ENCODE assay signal across 8 cellular contexts in the genomic region with DNA sequence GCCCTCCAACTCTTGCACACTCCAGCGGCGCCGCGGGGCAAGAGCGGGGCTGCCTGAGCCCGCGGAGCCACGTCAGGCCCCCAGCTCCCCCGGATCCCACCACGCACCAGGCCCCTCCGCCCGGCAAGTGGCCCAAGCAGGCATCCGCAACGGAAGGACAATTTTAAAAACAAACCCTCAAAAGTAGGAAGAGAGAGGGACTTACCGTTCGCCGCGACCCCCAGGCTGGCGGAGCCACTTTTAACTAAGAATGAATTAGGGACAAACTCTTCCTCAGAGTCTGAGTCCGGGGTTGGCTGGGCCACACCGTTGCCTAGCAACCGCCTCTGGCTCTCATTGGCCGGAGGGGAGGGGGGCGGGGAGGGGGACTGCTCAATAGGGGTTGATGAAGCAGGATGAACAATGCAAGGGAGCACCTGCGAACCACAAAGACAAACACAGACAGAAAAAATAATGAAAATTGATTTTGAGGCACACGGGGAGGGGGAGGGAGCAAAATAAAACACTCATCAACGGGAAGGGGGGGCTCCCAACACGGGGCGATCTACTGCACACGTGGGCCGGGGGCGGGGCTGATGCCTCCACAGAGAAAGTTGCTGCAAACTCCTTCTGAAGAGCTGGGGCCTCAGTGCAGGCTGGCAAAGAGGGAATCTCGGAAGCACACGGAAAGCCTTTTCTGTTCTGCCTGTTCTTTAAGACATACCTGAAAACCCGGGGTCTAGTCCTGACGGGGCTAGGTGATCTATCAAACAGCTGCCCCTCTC.
DNase-seq lines count a peak whose midpoint lies in the region; ATAC-seq and TF ChIP-seq lines count a peak whose summit lies in the region.
"Had no signal": no experiment of that assay in that cellular context is flagged by ENCODE, and none has a peak within 500 bp of the region (broad histone marks: within the 10 kb centered on the region; RNA-seq: fewer than 3 reads in every experiment).

No MANE protein-coding gene starts in this region.

- H2BK120ac ChIP-seq in H9 (ENCODE audit: low read depth, low read length, poor library complexity, severe bottlenecking), result no peak overlapping the region

- H3K23ac ChIP-seq in H9 (ENCODE audit: insufficient read length, low read depth, low read length), result no peak overlapping the region

- H3K79me1 ChIP-seq in H9 (ENCODE audit: insufficient read depth, low read depth, low read length, poor library complexity, severe bottlenecking), result no peaks in the 10 kb centered on the region

- no peak overlapping the region for H4K8ac ChIP-seq in H9 (replicated peaks; ENCODE audit: insufficient read length, low read depth, low read length)

- no peaks in the 10 kb centered on the region for H4K20me1 ChIP-seq in H9 (ENCODE audit: control insufficient read depth, insufficient read depth, insufficient read length)

- peak overlapping the region; percentile 74 to 86 for H3K4me3 Mint-ChIP-seq in H9

- WGBS in H9 (ENCODE audit: extremely low coverage, insufficient read length, low lambda C conversion rate), result no CpG with 5 or more reads among the region's 36 CpGs

- H2BK5ac ChIP-seq in H9 (ENCODE audit: insufficient read length, low read length), result no peak overlapping the region

- H3K27me3 Mint-ChIP-seq in H9 (ENCODE audit: low read depth), result peaks cover 26% of the 10 kb centered on the region

- no peak overlapping the region for H2AK5ac ChIP-seq in H9 (ENCODE audit: insufficient read length, low read length)

- no peaks in the 10 kb centered on the region for H3K36me3 Mint-ChIP-seq in H9 (ENCODE audit: insufficient read depth in 1 of 3, low read depth in 3 of 3)
- H3K36me3 Mint-ChIP-seq: activated naive CD4-positive, alpha-beta T cell treated with anti-CD3 and anti-CD28 coated beads, Interleukin-2, amount 50 U/mL, for 72 hours had no signal

- H3K4me1 Mint-ChIP-seq in H9, result peaks cover 22 to 40% of the 10 kb centered on the region in 2 experiments

- H3K4ac ChIP-seq in H9 (ENCODE audit: low read depth, low read length), result no peak overlapping the region

- peaks cover 8% of the 10 kb centered on the region for H3K23me2 ChIP-seq in H9 (ENCODE audit: insufficient read length, low read depth, low read length, poor library complexity, severe bottlenecking)

- H3K9ac ChIP-seq in H9 (ENCODE audit: extremely low read depth, insufficient read length, low read length), result no peak overlapping the region

- H3K14ac ChIP-seq in H9 (ENCODE audit: insufficient read depth, low read length), result no peak overlapping the region

- H3K27me3 ChIP-seq in H9 (ENCODE audit: insufficient read depth, low read length), result no peaks in the 10 kb centered on the region; the same call in 1 of the 2 replicates

- H2AFZ ChIP-seq in H9 (ENCODE audit: low read length), result no peak overlapping the region

- no peaks in the 10 kb centered on the region for H3K79me2 ChIP-seq in H9 (ENCODE audit: insufficient read depth, low read length)

- H2BK12ac ChIP-seq in H9 (ENCODE audit: insufficient read length, low read depth, low read length), result no peak overlapping the region

- no peak overlapping the region for H4K91ac ChIP-seq in H9 (ENCODE audit: insufficient read length, low read depth, low read length)

- no peak overlapping the region; a peak in 1 of 7 replicates for H3K27ac Mint-ChIP-seq in H9
- H3K27ac Mint-ChIP-seq: activated naive CD4-positive, alpha-beta T cell treated with anti-CD3 and anti-CD28 coated beads, Interleukin-2, amount 50 U/mL, for 72 hours had no signal

- no peak for TF ChIP-seq CTCF in H9 (conservative IDR thresholded peaks at IDR 0.05)

- no peak overlapping the region for H3T11ph ChIP-seq in H9 (ENCODE audit: low read length)

- no peak overlapping the region for H2BK15ac ChIP-seq in H9 (ENCODE audit: low read depth, low read length)

- H2BK20ac ChIP-seq in H9 (ENCODE audit: low read depth, low read length, poor library complexity, severe bottlenecking), result no peak overlapping the region

- H3K18ac ChIP-seq in H9 (ENCODE audit: insufficient read length, low read depth, low read length), result peak overlapping the region; percentile 58

- no peak overlapping the region for H3K27ac ChIP-seq in H9 (ENCODE audit: insufficient read length, low read depth, low read length)

- no peaks in the 10 kb centered on the region for H3K9me3 ChIP-seq in H9 (ENCODE audit: control insufficient read depth, low read depth, low read length)

- peak; percentile 91 for DNase-seq in H9
- DNase-seq in NCI-H69 (lab: John Stamatoyannopoulos, UW), result peak; percentile 97
- DNase-seq in fibroblast of the conjunctiva (ENCODE audit: low read depth), result peak; percentile 12
- peak; percentile 23 for DNase-seq in renal cortical epithelial cell (ENCODE audit: low read depth)
- no peak for DNase-seq in NOMO-1 treated with dmso at 0.1 percent for 144 hours (lab: John Stamatoyannopoulos, UW; ENCODE audit: unreplicated experiment)

- no peak overlapping the region for H4K5ac ChIP-seq in H9 (ENCODE audit: insufficient read length, low read depth, low read length)

- peaks cover 2% of the 10 kb centered on the region for H3K4me1 ChIP-seq in H9 (ENCODE audit: insufficient read depth, low read length)

- H3K9me3 Mint-ChIP-seq in H9, result no peaks in the 10 kb centered on the region
- H3K9me3 Mint-ChIP-seq: activated naive CD4-positive, alpha-beta T cell treated with anti-CD3 and anti-CD28 coated beads, Interleukin-2, amount 50 U/mL, for 72 hours had no signal

- ATAC-seq in HG02623 (IDR thresholded peaks at IDR 0.05; ENCODE audit: unreplicated experiment) (no peak), HG03354 (IDR thresholded peaks at IDR 0.05; ENCODE audit: poor library complexity, severe bottlenecking, unreplicated experiment) (no peak)
- ATAC-seq: activated naive CD4-positive, alpha-beta T cell treated with anti-CD3 and anti-CD28 coated beads, Interleukin-2, amount 50 U/mL, for 72 hours had no signal

- H3K56ac ChIP-seq in H9 (ENCODE audit: insufficient read length, low read depth, low read length), result no peak overlapping the region

- H3K4me2 ChIP-seq in H9 (ENCODE audit: insufficient read depth, insufficient read length, low read length), result peak overlapping the region; percentile 86
